Comparison of ENCODE assay signal across 8 cellular contexts in the genomic region with DNA sequence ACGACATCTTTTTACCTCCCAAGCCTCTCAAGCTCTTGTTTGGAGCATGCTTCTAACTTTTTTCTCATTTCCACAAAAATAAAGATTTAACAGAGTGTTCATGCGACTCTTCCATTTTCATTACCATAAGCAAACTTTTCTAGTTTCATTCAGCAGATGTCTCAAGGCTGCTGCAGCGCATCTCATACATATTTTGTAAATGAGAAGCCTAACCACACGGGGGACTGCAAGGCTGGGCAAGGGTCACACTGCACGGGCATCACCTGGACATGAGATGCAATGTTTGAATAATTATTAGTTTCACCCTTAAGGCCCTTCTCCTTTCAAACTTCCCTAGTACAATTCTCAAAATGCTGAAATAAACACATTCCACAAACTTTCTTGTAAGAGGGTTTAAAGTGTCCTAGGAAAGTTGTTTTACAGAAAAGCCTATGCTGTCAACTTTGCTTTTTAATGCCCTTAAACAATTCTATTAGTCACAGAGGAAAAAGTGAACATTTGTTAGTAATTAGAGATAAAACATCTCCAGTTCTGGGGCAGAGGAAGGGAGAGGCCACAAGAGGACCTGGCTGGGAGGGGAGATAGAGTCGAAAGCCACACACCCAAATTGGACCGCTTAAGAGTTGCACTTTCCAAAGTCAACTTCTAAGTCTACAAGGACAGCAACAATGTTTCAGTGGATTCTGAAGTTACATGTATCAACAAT. TPM values are rescaled to one million over a fixed set of nuclear protein-coding genes. Genes with fewer than 3 reads are reported as not detected.
DNase-seq lines count a peak whose midpoint lies in the region; ATAC-seq and TF ChIP-seq lines count a peak whose summit lies in the region.

No MANE protein-coding gene starts in this region.

- peaks cover 46% of the 10 kb centered on the region for H3K4me1 ChIP-seq in OCI-LY7 (ENCODE audit: insufficient read depth, low read length, poor library complexity, severe bottlenecking)
- peaks cover 10% of the 10 kb centered on the region for H3K4me1 ChIP-seq in colonic mucosa

- H3K36me3 Mint-ChIP-seq in mesothelial cell of epicardium = peaks cover 3% of the 10 kb centered on the region

- H4K20me1 ChIP-seq in OCI-LY7 (ENCODE audit: insufficient read depth, low read length) = peaks cover 10% of the 10 kb centered on the region; the same call in 1 of the 2 replicates

- DNase-seq in GM10266 (ENCODE audit: extremely low spot score) (peak; percentile 43), OCI-LY7 (ENCODE audit: low spot score) (peak; percentile 42), colonic mucosa (peak; percentile 36), mesothelial cell of epicardium (ENCODE audit: low spot score in 2 of 2, unreplicated experiment in 2 of 2) (no peak), NCI-H526 treated with DMSO at 0.1 percent for 48 hours (lab: John Stamatoyannopoulos, UW) (no peak), cerebellum (ENCODE audit: low spot score) (no peak), NCI-H1092 treated with DMSO at 0.1 percent for 48 hours (lab: John Stamatoyannopoulos, UW) (no peak)

- TF ChIP-seq CTCF in GM10266 (IDR thresholded peaks at IDR 0.05; ENCODE audit: control insufficient read depth, insufficient read depth, low read depth, missing control alignments) = no peak
- TF ChIP-seq CTCF in OCI-LY7 (conservative IDR thresholded peaks at IDR 0.05; ENCODE audit: low read length) = peak; percentile 45; the same call in 1 of the 2 replicates
- TF ChIP-seq CTCF in colonic mucosa (IDR thresholded peaks at IDR 0.05) = no peak
- TF ChIP-seq CTCF in mesothelial cell of epicardium (IDR thresholded peaks at IDR 0.05; ENCODE audit: unreplicated experiment) = no peak

- no TSS peak for BruUV-seq in OCI-LY7 (replicated peaks; lab: Mats Ljungman, UMichigan)

- H3K4me2 ChIP-seq in OCI-LY7 (ENCODE audit: low read length) = peak overlapping the region; percentile 71

- H3K9me3 ChIP-seq in OCI-LY7 (ENCODE audit: low read length) (peaks cover 6% of the 10 kb centered on the region; the same call in 1 of the 2 replicates), colonic mucosa (no peaks in the 10 kb centered on the region)

- H3K27me3 Mint-ChIP-seq in mesothelial cell of epicardium (ENCODE audit: low read depth) = peaks cover 4% of the 10 kb centered on the region

- H3K36me3 ChIP-seq in OCI-LY7 (ENCODE audit: insufficient read depth, low read length) (peaks cover 5% of the 10 kb centered on the region; the same call in 1 of the 2 replicates), colonic mucosa (no peaks in the 10 kb centered on the region)

- H3K9me3 Mint-ChIP-seq in mesothelial cell of epicardium = peaks cover 3% of the 10 kb centered on the region

- H3K4me3 Mint-ChIP-seq in mesothelial cell of epicardium = peak overlapping the region; percentile 72

- H3K27ac ChIP-seq in OCI-LY7 (ENCODE audit: low read depth, low read length, poor library complexity, severe bottlenecking) (peak overlapping the region; percentile 62), colonic mucosa (peak overlapping the region; percentile 77)

- H3K4me1 Mint-ChIP-seq in mesothelial cell of epicardium = peaks cover 40% of the 10 kb centered on the region

- H3K27me3 ChIP-seq in colonic mucosa = no peaks in the 10 kb centered on the region

- intact Hi-C loops in OCI-LY7 (cut with micrococcal nuclease; ENCODE audit: unreplicated experiment) = loop anchor here (1.0 kb wide), 1 partner anchor 249 kb away; no protein-coding TSS in a partner anchor
- intact Hi-C loops in colonic mucosa (cut with DNase I) = no loop called here

- H3K4me3 ChIP-seq in OCI-LY7 (ENCODE audit: low read depth, low read length, poor library complexity, severe bottlenecking) = peak overlapping the region; percentile 74
- H3K4me3 ChIP-seq in colonic mucosa = peak overlapping the region; percentile 50

- POLR2A ChIA-PET in OCI-LY7 (lab: Charles Lee) = interaction anchor here (1.1 kb wide), 1 partner anchor 15 kb away, joined by 3 read pairs; no protein-coding TSS in a partner anchor

- no peak for ATAC-seq in GM21423 (IDR thresholded peaks at IDR 0.05; ENCODE audit: unreplicated experiment)

- H2AFZ ChIP-seq in OCI-LY7 (ENCODE audit: low read length) = peak overlapping the region; percentile 48; the same call in 1 of the 2 replicates

- CTCF ChIA-PET in OCI-LY7 (lab: Charles Lee; ENCODE audit: unreplicated experiment) = no interaction called here

- peak overlapping the region; percentile 16 for H3K27ac Mint-ChIP-seq in mesothelial cell of epicardium

- H3K9ac ChIP-seq in colonic mucosa (ENCODE audit: low read depth in 2 of 2, low read length in 2 of 2) = peak overlapping the region; percentile 66 to 77

- H3K79me2 ChIP-seq in OCI-LY7 (ENCODE audit: insufficient read depth, low read depth, low read length) = peaks cover 53% of the 10 kb centered on the region

- H3K9me2 ChIP-seq in OCI-LY7 (ENCODE audit: insufficient read depth, low read length) = no peaks in the 10 kb centered on the region

RNA-seq across cellular contexts. Expression of a gene that starts 1.3 kb away (rescaled TPM):
- 14.4 and 17.9 TPM in 2 replicates for total RNA-seq in OCI-LY7 (2014; rRNA removed; shearing (Covaris generic))
- total RNA-seq in OCI-LY7 (2022) = 36.3 and 37.0 TPM in 2 replicates
- total RNA-seq in colonic mucosa = 10 to 100 TPM; 34.3 to 39.9 TPM
- 23.4 to 23.9 TPM (median 23.8 TPM) in 3 replicates for total RNA-seq in mesothelial cell of epicardium
- 33.7 TPM for total RNA-seq in cerebellum

Comparison
In these comparisons a context has a peak if more than half of its experiments do, and no peak if none do; other contexts are left out.
1. DNase-seq: peak in GM10266 (single experiment), OCI-LY7 (single experiment) and colonic mucosa (single experiment); none in mesothelial cell of epicardium (0 of 2), NCI-H526 treated with DMSO at 0.1 percent for 48 hours (single experiment), cerebellum (single experiment) and NCI-H1092 treated with DMSO at 0.1 percent for 48 hours (single experiment).